ENCODE assay signal across 30 cellular contexts in genomic region chr5:43637416-43637815, GRCh38.
"Had no signal": no experiment of that assay in that cellular context is flagged by ENCODE, and none has a peak within 500 bp of the region (broad histone marks: within the 10 kb centered on the region; RNA-seq: fewer than 3 reads in every experiment).

No MANE protein-coding gene starts in this region.

- DNase-seq: activated B cell treated with CpG ODN at 0.5 μM for 24 hours; activated CD4-positive, alpha-beta memory T cell treated with anti-CD3 and anti-CD28 coated beads for 36 hours; activated CD4-positive, alpha-beta T cell treated with anti-CD3 and anti-CD28 coated beads for 1 hour; activated CD4-positive, alpha-beta T cell treated with anti-CD3 and anti-CD28 coated beads, Interleukin-2, amount 10 ng/mL, durations not matched to agents 7 days and 5 days; activated CD8-positive, alpha-beta memory T cell treated with anti-CD3 and anti-CD28 coated beads for 24 hours; activated effector memory CD4-positive, alpha-beta T cell treated with anti-CD3 and anti-CD28 coated beads, Interleukin-2, amount 50 U/mL, for 16 hours; activated naive CD4-positive, alpha-beta T cell treated with Interleukin-2 at 50 U/mL for 16 hours; activated naive CD8-positive, alpha-beta T cell treated with anti-CD3 and anti-CD28 coated beads, Interleukin-2, amount 50 U/mL, for 24 hours; activated T-cell treated with anti-CD3 and anti-CD28 coated beads, Interleukin-2, amount 50 U/mL, for 4 hours; amygdala; Kasumi-1; KBM-7; NCI-H1105 treated with DMSO at 0.1 percent for 48 hours; NCI-H1436 treated with DMSO at 0.1 percent for 48 hours; NCI-H187; NCI-H2171; NCI-H2227 treated with DMSO at 0.1 percent for 48 hours; NCI-H446 treated with DMSO at 0.1 percent for 48 hours; NCI-H524 treated with DMSO at 0.1 percent for 48 hours; NCI-H774; NK-92 treated with Interleukin-12 subunit alpha and Interleukin-12 subunit beta, amount 100 ng/mL, for 24 hours; OCI-M1; RPMI8226 had no signal

- H3K27ac ChIP-seq: breast epithelium, SJSA1 had no signal

- H3K4me1 ChIP-seq: breast epithelium had no signal

- H3K9me3 Mint-ChIP-seq: activated B cell treated with CpG ODN at 0.5 μM for 24 hours; activated CD4-positive, alpha-beta memory T cell treated with anti-CD3 and anti-CD28 coated beads for 36 hours; activated CD4-positive, alpha-beta T cell treated with anti-CD3 and anti-CD28 coated beads, Interleukin-2, amount 10 ng/mL, durations not matched to agents 7 days and 5 days; activated naive CD4-positive, alpha-beta T cell treated with anti-CD3 and anti-CD28 coated beads, Interleukin-2, amount 50 U/mL, for 72 hours; activated naive CD8-positive, alpha-beta T cell treated with anti-CD3 and anti-CD28 coated beads, Interleukin-2, amount 50 U/mL, for 24 hours; activated T-cell treated with anti-CD3 and anti-CD28 coated beads, Interleukin-2, amount 50 U/mL, for 4 hours; T-helper 1 cell treated with Interleukin-12 subunit alpha and Interleukin-12 subunit beta and Interleukin-4 antibody, amounts not matched to agents 30 μg/mL and 1 μg/mL, for 36 hours had no signal

- H3K4me3 Mint-ChIP-seq: activated B cell treated with CpG ODN at 0.5 μM for 24 hours; activated CD4-positive, alpha-beta memory T cell treated with anti-CD3 and anti-CD28 coated beads for 36 hours; activated CD4-positive, alpha-beta T cell treated with anti-CD3 and anti-CD28 coated beads, Interleukin-2, amount 10 ng/mL, durations not matched to agents 7 days and 5 days; activated naive CD8-positive, alpha-beta T cell treated with anti-CD3 and anti-CD28 coated beads, Interleukin-2, amount 50 U/mL, for 24 hours; activated T-cell treated with anti-CD3 and anti-CD28 coated beads, Interleukin-2, amount 50 U/mL, for 4 hours; T-helper 1 cell treated with Interleukin-12 subunit alpha and Interleukin-12 subunit beta and Interleukin-4 antibody, amounts not matched to agents 30 μg/mL and 1 μg/mL, for 36 hours had no signal

- H3K27ac Mint-ChIP-seq: activated CD4-positive, alpha-beta memory T cell treated with anti-CD3 and anti-CD28 coated beads for 36 hours; activated CD4-positive, alpha-beta T cell treated with anti-CD3 and anti-CD28 coated beads, Interleukin-2, amount 10 ng/mL, durations not matched to agents 7 days and 5 days; activated naive CD8-positive, alpha-beta T cell treated with anti-CD3 and anti-CD28 coated beads, Interleukin-2, amount 50 U/mL, for 24 hours; T-helper 1 cell treated with Interleukin-12 subunit alpha and Interleukin-12 subunit beta and Interleukin-4 antibody, amounts not matched to agents 30 μg/mL and 1 μg/mL, for 36 hours had no signal

- H3K9me3 ChIP-seq: breast epithelium, SJSA1 had no signal

- H3K4me3 ChIP-seq: breast epithelium, SJSA1 had no signal

- H3K36me3 ChIP-seq: breast epithelium had no signal

- H3K27me3 Mint-ChIP-seq: activated B cell treated with CpG ODN at 0.5 μM for 24 hours; activated CD4-positive, alpha-beta memory T cell treated with anti-CD3 and anti-CD28 coated beads for 36 hours; activated CD4-positive, alpha-beta T cell treated with anti-CD3 and anti-CD28 coated beads, Interleukin-2, amount 10 ng/mL, durations not matched to agents 7 days and 5 days; activated naive CD8-positive, alpha-beta T cell treated with anti-CD3 and anti-CD28 coated beads, Interleukin-2, amount 50 U/mL, for 24 hours had no signal

- ATAC-seq: activated naive CD4-positive, alpha-beta T cell treated with anti-CD3 and anti-CD28 coated beads, Interleukin-2, amount 50 U/mL, for 72 hours; activated naive CD8-positive, alpha-beta T cell treated with anti-CD3 and anti-CD28 coated beads, Interleukin-2, amount 50 U/mL, for 24 hours; activated T-cell treated with anti-CD3 and anti-CD28 coated beads, Interleukin-2, amount 50 U/mL, for 4 hours; Panc1; Right ventricle myocardium inferior; SK-N-SH treated with all-trans-retinoic acid at 6 μM for 48 hours had no signal

- H3K27me3 ChIP-seq: breast epithelium, SJSA1 had no signal
